In the genomic region with DNA sequence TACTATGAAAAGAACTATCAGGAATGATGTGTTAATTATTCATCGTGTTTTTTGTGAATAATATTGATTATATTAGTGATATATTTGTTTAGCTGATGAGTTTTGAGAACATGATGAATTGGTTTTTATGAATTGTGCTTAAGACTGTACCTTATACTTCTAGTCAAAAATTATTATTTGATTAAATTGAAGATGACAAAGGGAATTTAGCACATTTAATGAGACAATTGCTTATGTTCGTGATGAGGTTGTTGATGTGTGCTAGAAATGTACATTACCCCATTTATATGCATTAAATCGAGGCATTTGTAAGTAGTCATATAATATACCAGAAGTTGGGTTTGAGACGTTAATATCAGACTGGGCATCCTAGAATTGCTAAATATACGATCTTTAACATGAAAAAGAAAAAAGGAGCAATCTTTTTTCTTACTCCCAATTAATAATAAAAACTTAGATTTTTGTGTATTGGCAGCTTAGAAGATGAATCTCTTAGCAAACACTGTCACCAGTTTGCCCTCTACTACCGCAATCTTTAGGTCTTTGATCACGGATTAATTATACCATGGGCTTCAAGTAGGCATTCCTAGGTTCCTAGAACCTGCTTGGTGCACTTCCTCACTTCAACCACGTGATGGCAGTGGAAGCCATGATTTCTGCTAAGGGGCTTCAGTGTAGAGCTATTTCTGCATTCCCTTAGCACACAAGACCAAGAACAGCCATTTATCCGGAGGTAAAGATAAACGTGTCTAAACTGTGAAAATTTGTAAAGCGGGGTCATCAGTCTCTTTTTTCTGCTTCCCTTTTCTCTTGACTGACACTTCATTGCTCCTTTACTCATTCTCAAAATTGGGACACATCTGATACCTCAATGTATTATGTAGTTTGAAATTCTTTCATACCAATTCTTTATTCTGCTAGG, we compare ENCODE assay signal across 8 cellular contexts. TPM values are rescaled to one million over a fixed set of nuclear protein-coding genes. Genes with fewer than 3 reads are reported as not detected.
DNase-seq lines count a peak whose midpoint lies in the region; ATAC-seq and TF ChIP-seq lines count a peak whose summit lies in the region.

No MANE protein-coding gene starts in this region.

- peaks cover 0 to 9% of the 10 kb centered on the region in 2 donors for H3K36me3 Mint-ChIP-seq in CD4-positive, alpha-beta memory T cell
- H3K36me3 Mint-ChIP-seq in GM23338 (ENCODE audit: low read depth): no peaks in the 10 kb centered on the region

- 1 to 2% methylated on average over 11 of the region's 11 CpGs for WGBS in body of pancreas, 2 donors

- intact Hi-C loops in CD4-positive, alpha-beta memory T cell (cut with micrococcal nuclease): loop anchor here (1.0 to 5.0 kb wide), 5 partner anchors 119 to 760 kb away; partner anchors contain the start of genes CEP41, COPG2 and UBE2H
- intact Hi-C loops in body of pancreas (cut with DNase I) (loop anchor here (10.0 kb wide), 1 partner anchor 423 kb away; the partner anchor contains the start of gene MEST), sciatic nerve (cut with DNase I) (no loop called here)

- POLR2A ChIA-PET in CD4-positive, alpha-beta memory T cell (lab: Charles Lee; ENCODE audit: partially characterized antibody): interaction anchor here (1.3 kb wide), 1 partner anchor 70 kb away, joined by 4 read pairs; no protein-coding TSS in a partner anchor

- peaks cover 2% of the 10 kb centered on the region in 2 donors for H3K27me3 Mint-ChIP-seq in CD4-positive, alpha-beta memory T cell
- no peaks in the 10 kb centered on the region for H3K27me3 Mint-ChIP-seq in GM23338 (ENCODE audit: insufficient read depth, low read depth, poor library complexity)

- no peaks in the 10 kb centered on the region for H3K9me3 ChIP-seq in CD4-positive, alpha-beta memory T cell (ENCODE audit: control insufficient read depth in 1 of 2, low read length in 2 of 2)
- H3K9me3 ChIP-seq in body of pancreas: no peaks in the 10 kb centered on the region

- H2AFZ ChIP-seq in GM23338: no peak overlapping the region

- TF ChIP-seq CTCF in GM23338 (conservative IDR thresholded peaks at IDR 0.05; ENCODE audit: low read depth in 2 of 2) (peak; percentile 92 to 98), body of pancreas (IDR thresholded peaks at IDR 0.05) (peak; percentile 79 to 96 (median 93))

- peaks cover 64% of the 10 kb centered on the region for H3K4me1 ChIP-seq in CD4-positive, alpha-beta memory T cell (ENCODE audit: insufficient read depth, low read length)
- peaks cover 13% of the 10 kb centered on the region for H3K4me1 ChIP-seq in GM23338 (ENCODE audit: insufficient read depth)
- H3K4me1 ChIP-seq in body of pancreas: peaks cover 47% of the 10 kb centered on the region

- peaks cover 0 to 2% (median 0%) of the 10 kb centered on the region in 8 donors for H3K9me3 Mint-ChIP-seq in CD4-positive, alpha-beta memory T cell
- H3K9me3 Mint-ChIP-seq in GM23338: no peaks in the 10 kb centered on the region

- H3K79me2 ChIP-seq in GM23338 (replicated peaks; ENCODE audit: insufficient read depth): peaks cover 60% of the 10 kb centered on the region

- H3K27ac ChIP-seq in CD4-positive, alpha-beta memory T cell (ENCODE audit: low read depth, low read length): no peak overlapping the region
- H3K27ac ChIP-seq in GM23338 (ENCODE audit: low read depth) (no peak overlapping the region), body of pancreas (peak overlapping the region in 2 of 4 donors; percentile 79 to 95)

- peaks cover 36 to 64% (median 51%) of the 10 kb centered on the region in 4 donors for H3K4me1 Mint-ChIP-seq in CD4-positive, alpha-beta memory T cell
- peaks cover 19% of the 10 kb centered on the region for H3K4me1 Mint-ChIP-seq in GM23338

- no peaks in the 10 kb centered on the region for H3K36me3 ChIP-seq in CD4-positive, alpha-beta memory T cell (ENCODE audit: insufficient read depth, low read length)
- H3K36me3 ChIP-seq in GM23338 (ENCODE audit: insufficient read depth) (no peaks in the 10 kb centered on the region), body of pancreas (replicated peaks in 1 of 2; ENCODE audit: insufficient read depth in 1 of 2, low read depth in 2 of 2) (no peaks in the 10 kb centered on the region)

- H3K4me3 Mint-ChIP-seq in CD4-positive, alpha-beta memory T cell: peak overlapping the region; percentile 47 to 95 (median 87)
- peak overlapping the region; percentile 96 for H3K4me3 Mint-ChIP-seq in GM23338

- peak overlapping the region in 3 of 7 donors; percentile 5 to 99 (median 81) for H3K27ac Mint-ChIP-seq in CD4-positive, alpha-beta memory T cell
- no peak overlapping the region for H3K27ac Mint-ChIP-seq in GM23338

- no peaks in the 10 kb centered on the region for H3F3A ChIP-seq in GM23338 (replicated peaks; ENCODE audit: low read depth)

- no peak overlapping the region for H3K4me3 ChIP-seq in CD4-positive, alpha-beta memory T cell (ENCODE audit: low read length in 2 of 2)
- peak overlapping the region; percentile 91 for H3K4me3 ChIP-seq in GM23338
- peak overlapping the region in 1 of 2 donors; percentile 99 for H3K4me3 ChIP-seq in body of pancreas

- peak; percentile 31 for ATAC-seq in GM23338
- ATAC-seq in body of pancreas: peak; percentile 38
- ATAC-seq in sciatic nerve: peak; percentile 51
- ATAC-seq in HG02840 (IDR thresholded peaks at IDR 0.05; ENCODE audit: low FRiP score, unreplicated experiment): no peak

- no peak for TF ChIP-seq POLR2A in body of pancreas (IDR thresholded peaks at IDR 0.05)

- CTCF ChIA-PET in CD4-positive, alpha-beta memory T cell (lab: Charles Lee; ENCODE audit: partially characterized antibody): interaction anchor here (0.6 to 3.2 kb wide), 14 partner anchors 9 to 760 kb away, joined by 3 to 31 read pairs (median 5); partner anchors contain the start of gene TMEM209

- H4K20me1 ChIP-seq in GM23338 (replicated peaks; ENCODE audit: insufficient read depth): no peaks in the 10 kb centered on the region; the same call in 1 of the 2 replicates

- peak; percentile 60 to 71 (median 68) for DNase-seq in CD4-positive, alpha-beta memory T cell
- DNase-seq in GM23338 (ENCODE audit: low spot score) (peak; percentile 91), NCI-H146 treated with DMSO at 0.1 percent for 48 hours (lab: John Stamatoyannopoulos, UW; ENCODE audit: unreplicated experiment) (peak; percentile 69), T-helper 1 cell (peak; percentile 18 to 61 (median 38)), body of pancreas (peak; percentile 54 to 69 (median 64)), iPS DF 4.7 (ENCODE audit: extremely low read depth, low spot score) (peak; percentile 44), sciatic nerve (ENCODE audit: low spot score) (no peak)

- no peaks in the 10 kb centered on the region for H3K27me3 ChIP-seq in CD4-positive, alpha-beta memory T cell (ENCODE audit: insufficient read depth, low read length)
- H3K27me3 ChIP-seq in GM23338 (ENCODE audit: insufficient read depth) (no peaks in the 10 kb centered on the region), body of pancreas (no peaks in the 10 kb centered on the region)

- peak overlapping the region; percentile 94 for H3K4me2 ChIP-seq in GM23338

- H3K9me2 ChIP-seq in GM23338 (ENCODE audit: insufficient read depth): no peaks in the 10 kb centered on the region

RNA-seq across cellular contexts. Expression of gene KLHDC10, which starts 1.6 kb away (rescaled TPM):
- total RNA-seq in CD4-positive, alpha-beta memory T cell: 10 to 100 TPM; 21.4 to 22.3 TPM
- polyA plus RNA-seq in CD4-positive, alpha-beta memory T cell: 1 to 10 TPM in 1 of 2 donors, under 1 TPM in 1; 0.46 to 2.1 TPM
- total RNA-seq in GM23338 (2014; rRNA removed; shearing (Covaris generic)): 14.7 and 14.8 TPM in 2 replicates
- 5.1 and 5.5 TPM in 2 replicates for polyA plus RNA-seq in GM23338 (2016; fragmentation: Nextera tagmentation; extraction: Ambion mirVana)
- total RNA-seq in body of pancreas (10 to 100 TPM; 10.5 to 15.6 TPM), sciatic nerve (35.2 TPM)

RNA-seq across cellular contexts. Expression of gene ZC3HC1, which starts 20.8 kb away (rescaled TPM):
- total RNA-seq in CD4-positive, alpha-beta memory T cell: 10 to 100 TPM; 14.0 to 17.2 TPM
- polyA plus RNA-seq in CD4-positive, alpha-beta memory T cell: 10 to 100 TPM; 12.9 to 16.4 TPM
- 31.0 and 35.1 TPM in 2 replicates for total RNA-seq in GM23338 (2014; rRNA removed; shearing (Covaris generic))
- 24.6 and 31.0 TPM in 2 replicates for polyA plus RNA-seq in GM23338 (2016; fragmentation: Nextera tagmentation; extraction: Ambion mirVana)
- total RNA-seq in body of pancreas: 1 to 10 TPM in 1 of 2 donors, under 1 TPM in 1; 0.99 to 4.7 TPM
- total RNA-seq in sciatic nerve: 13.7 TPM
